28 cellular contexts compared by ENCODE assay signal in genomic region chr3:33892655-33893054, GRCh38.
"Had no signal": no experiment of that assay in that cellular context is flagged by ENCODE, and none has a peak within 500 bp of the region (broad histone marks: within the 10 kb centered on the region; RNA-seq: fewer than 3 reads in every experiment).

No MANE protein-coding gene starts in this region.

- H3K27ac ChIP-seq: colonic mucosa, coronary artery, dorsolateral prefrontal cortex, epithelial cell of prostate, esophagus muscularis mucosa, esophagus squamous epithelium, foreskin keratinocyte, gastrocnemius medialis, gastroesophageal sphincter, heart left ventricle, heart right ventricle had no signal

- FAIRE-seq: colon, endometrium, endothelial cell of umbilical vein, frontal cortex had no signal

- H3K9me3 ChIP-seq: colonic mucosa, esophagus muscularis mucosa, esophagus squamous epithelium, gastrocnemius medialis, gastroesophageal sphincter, heart left ventricle, heart right ventricle had no signal

- DNase-seq: colonic mucosa; cortex of kidney; dermis blood vessel endothelial cell; dorsolateral prefrontal cortex; effector CD4-positive, alpha-beta T cell; effector CD8-positive, alpha-beta T cell; effector memory CD4-positive, alpha-beta T cell; effector memory CD8-positive, alpha-beta T cell; endodermal cell; erythroblast; esophagus squamous epithelium; foreskin fibroblast; foreskin keratinocyte; foreskin melanocyte; gastrocnemius medialis; glutamatergic neuron; head of caudate nucleus; heart left ventricle; heart right ventricle had no signal

- ATAC-seq: effector memory CD8-positive, alpha-beta T cell; esophagus mucosa; foreskin keratinocyte; gastrocnemius medialis; gastroesophageal sphincter; heart left ventricle; heart right ventricle had no signal

- H3K36me3 ChIP-seq: colonic mucosa, esophagus muscularis mucosa, esophagus squamous epithelium, gastrocnemius medialis, gastroesophageal sphincter, heart left ventricle, heart right ventricle had no signal

- H3K27me3 ChIP-seq: colonic mucosa, dorsolateral prefrontal cortex, esophagus muscularis mucosa, esophagus squamous epithelium, foreskin keratinocyte, gastrocnemius medialis, gastroesophageal sphincter, heart left ventricle, heart right ventricle had no signal

- H3K4me1 ChIP-seq: colonic mucosa, esophagus muscularis mucosa, esophagus squamous epithelium, foreskin keratinocyte, gastrocnemius medialis, gastroesophageal sphincter, heart left ventricle, heart right ventricle had no signal

- H3K4me3 ChIP-seq: colonic mucosa, coronary artery, dorsolateral prefrontal cortex, esophagus muscularis mucosa, esophagus squamous epithelium, gastrocnemius medialis, gastroesophageal sphincter, heart left ventricle, heart right ventricle had no signal
